Comparison of ENCODE assay signal across 15 cellular contexts in the genomic region with DNA sequence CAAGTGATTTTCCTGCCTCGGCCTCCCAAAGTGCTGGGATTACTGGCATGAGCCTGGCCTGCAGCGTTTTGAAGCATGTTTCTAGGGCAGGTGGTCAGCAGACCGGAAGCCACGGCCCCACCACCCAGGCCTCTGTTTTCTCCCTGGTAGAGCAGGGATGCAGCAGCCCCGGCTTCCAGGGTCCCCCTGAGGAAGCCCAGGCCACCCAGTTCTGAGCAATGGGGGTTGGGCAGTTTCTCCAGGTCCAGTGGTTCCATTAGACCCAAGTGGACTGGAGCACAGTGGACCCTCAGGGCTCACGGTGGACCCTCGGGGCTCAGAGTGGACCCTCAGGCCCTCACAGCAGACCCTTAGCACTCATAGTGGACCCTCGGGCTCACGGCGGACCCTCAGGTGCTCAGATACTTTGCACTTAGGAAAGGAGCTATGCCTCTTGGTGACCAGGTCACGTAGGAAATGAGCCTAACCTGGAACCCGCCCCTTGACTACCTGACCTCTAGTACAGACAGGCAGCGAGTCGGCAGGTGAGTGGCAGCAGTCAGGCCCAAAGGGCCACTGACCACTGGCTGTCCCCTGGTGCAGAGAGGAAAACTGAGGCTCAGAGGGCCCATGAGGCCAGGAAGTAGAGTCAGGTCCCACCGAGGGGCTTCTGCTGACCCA. TPM values are rescaled to one million over a fixed set of nuclear protein-coding genes. Genes with fewer than 3 reads are reported as not detected.
"Had no signal": no experiment of that assay in that cellular context is flagged by ENCODE, and none has a peak within 500 bp of the region (broad histone marks: within the 10 kb centered on the region; RNA-seq: fewer than 3 reads in every experiment).

No MANE protein-coding gene starts in this region.

- FAIRE-seq: keratinocyte had no signal

- H3K27me3 ChIP-seq: adrenal gland, upper lobe of left lung had no signal

- H3K9me3 ChIP-seq: adrenal gland, left lung, SJSA1, upper lobe of left lung had no signal

- DNase-seq: activated CD4-positive, alpha-beta T cell treated with anti-CD3 and anti-CD28 coated beads for 36 hours; activated naive CD4-positive, alpha-beta T cell; adrenal gland; caudate nucleus; cortex of kidney; stimulated activated CD4-positive, alpha-beta T cell treated with anti-CD3 and anti-CD28 coated beads, Interleukin-2, amount 100 ng/mL, for 24 hours; stimulated activated naive CD8-positive, alpha-beta T cell treated with anti-CD3 and anti-CD28 coated beads, Interleukin-15, Interleukin-2, amounts not matched to agents 100 U/mL and 50 U/mL, for 24 hours; SW 1271 had no signal

- H3K27ac Mint-ChIP-seq: activated CD4-positive, alpha-beta T cell treated with anti-CD3 and anti-CD28 coated beads for 36 hours; neural progenitor cell had no signal

- H3K27ac ChIP-seq: adrenal gland, left lung, neural progenitor cell, SJSA1, upper lobe of left lung, VCaP had no signal

- H3K27me3 Mint-ChIP-seq: activated CD4-positive, alpha-beta T cell treated with anti-CD3 and anti-CD28 coated beads for 36 hours had no signal

- H3K9ac ChIP-seq: neural progenitor cell had no signal

- H3K36me3 ChIP-seq: adrenal gland, left lung, neural progenitor cell, SJSA1, upper lobe of left lung had no signal

- H3K4me1 Mint-ChIP-seq: neural progenitor cell had no signal

- H3K4me3 Mint-ChIP-seq: activated CD4-positive, alpha-beta T cell treated with anti-CD3 and anti-CD28 coated beads for 36 hours; neural progenitor cell had no signal

- H2AFZ ChIP-seq: neural progenitor cell had no signal

- H3K9me3 Mint-ChIP-seq: neural progenitor cell had no signal

- H3K4me2 ChIP-seq: neural progenitor cell had no signal

- H3K36me3 Mint-ChIP-seq: neural progenitor cell had no signal

- H3K4me3 ChIP-seq: adrenal gland, left lung, neural progenitor cell, SJSA1, upper lobe of left lung had no signal

- ATAC-seq: left lung; right cardiac atrium; stimulated activated naive CD8-positive, alpha-beta T cell treated with anti-CD3 and anti-CD28 coated beads, Interleukin-15, Interleukin-2, amounts not matched to agents 100 U/mL and 50 U/mL, for 24 hours had no signal

RNA-seq across cellular contexts. Expression of a gene that starts 27.5 kb away (rescaled TPM):
- polyA plus RNA-seq: keratinocyte had no signal
